ENCODE assay signal across 7 cellular contexts in the genomic region with DNA sequence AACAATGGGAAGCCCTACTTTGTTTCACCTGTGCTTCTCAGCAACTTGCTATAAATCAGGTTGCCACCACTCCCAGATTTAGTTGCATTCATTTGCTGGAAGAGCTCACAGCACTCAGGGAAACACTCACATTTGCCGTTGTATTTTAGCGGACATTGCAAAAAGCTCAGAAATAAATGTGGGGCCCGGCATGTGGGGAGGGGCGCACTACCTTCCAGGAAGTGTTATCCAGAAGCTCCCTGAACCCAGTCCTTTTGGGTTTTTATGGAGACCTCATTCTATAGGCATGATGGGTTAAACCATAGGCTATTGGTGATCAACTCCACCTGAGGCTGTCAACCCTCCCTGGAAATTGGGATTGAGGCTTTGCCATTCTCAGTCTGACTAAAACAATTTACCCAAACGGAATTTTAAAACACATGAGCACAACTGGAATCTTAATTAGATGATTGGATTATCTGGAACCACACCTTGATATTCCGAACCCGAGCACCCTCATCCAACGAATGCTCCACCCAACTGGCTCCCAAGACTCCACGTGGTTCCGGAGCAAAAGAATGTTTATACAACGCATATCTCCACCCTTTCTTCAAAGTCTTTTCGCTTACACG.
DNase-seq lines count a peak whose midpoint lies in the region; ATAC-seq, FAIRE-seq and TF ChIP-seq lines count a peak whose summit lies in the region.
"Not testable (repeated sequence)": the region's sequence is repeated elsewhere in the genome, so short reads cannot be mapped to it uniquely, and the experiment has no call there.

No MANE protein-coding gene starts in this region.

- DNase-seq in Caco-2 (peak; percentile 47 to 64), SW480 (ENCODE audit: low spot score) (peak; percentile 0), cerebellar cortex (ENCODE audit: low spot score) (peak; percentile 3), frontal cortex (ENCODE audit: low spot score in 2 of 2) (peak; percentile 6 to 48), lung (ENCODE audit: low spot score) (peak; percentile 41), progenitor cell of endocrine pancreas (ENCODE audit: low spot score, unreplicated experiment) (peak; percentile 41)
- not testable (repeated sequence) for DNase-seq in HFF-Myc (ENCODE audit: extremely low read depth, low read depth)

- not testable (repeated sequence) for H3K4me1 Mint-ChIP-seq in Caco-2 (ENCODE audit: low read depth, unreplicated experiment); progenitor cell of endocrine pancreas (ENCODE audit: low read depth)

- not testable (repeated sequence) for FAIRE-seq in frontal cortex (lab: Jason Lieb, UNC)

- H3K9me3 ChIP-seq in Caco-2: peaks cover 29% of the 10 kb centered on the region
- H3K9me3 ChIP-seq in lung (ENCODE audit: control insufficient read depth in 2 of 2, insufficient read depth in 1 of 2, low read length in 1 of 2): peaks cover 0 to 19% of the 10 kb centered on the region in 2 donors

- not testable (repeated sequence) for H3K27me3 Mint-ChIP-seq in Caco-2 (ENCODE audit: insufficient read depth, unreplicated experiment); progenitor cell of endocrine pancreas

- not testable (repeated sequence) for BruUV-seq in Caco-2 (replicated peaks; lab: Mats Ljungman, UMichigan)

- 67 to 70% methylated on average over 13 of the region's 13 CpGs for WGBS in lung, 2 donors

- intact Hi-C loops in Caco-2 (cut with micrococcal nuclease; ENCODE audit: unreplicated experiment): not testable (repeated sequence)

- not testable (repeated sequence) for H3K36me3 Mint-ChIP-seq in Caco-2 (ENCODE audit: insufficient read depth, unreplicated experiment)
- H3K36me3 Mint-ChIP-seq in progenitor cell of endocrine pancreas (ENCODE audit: insufficient read depth): peaks cover 26% of the 10 kb centered on the region

- H3K4me3 ChIP-seq in Caco-2 (ENCODE audit: low read depth, low read length); HFF-Myc (replicated peaks; ENCODE audit: low read depth, low read length); lung: not testable (repeated sequence)

- CTCF ChIA-PET in Caco-2 (lab: Charles Lee): not testable (repeated sequence)

- ATAC-seq in lung (ENCODE audit: insufficient read depth, low FRiP score): not testable (repeated sequence)

- H3K27ac ChIP-seq in lung (ENCODE audit: low read depth in 1 of 2, low read length in 1 of 2): not testable (repeated sequence)

- not testable (repeated sequence) for H3K27me3 ChIP-seq in Caco-2 (replicated peaks; ENCODE audit: control insufficient read depth, insufficient read depth, low read length); lung (ENCODE audit: control insufficient read depth, insufficient read depth)

- H3K9me3 Mint-ChIP-seq in Caco-2 (ENCODE audit: unreplicated experiment): peaks cover 45% of the 10 kb centered on the region
- H3K9me3 Mint-ChIP-seq in progenitor cell of endocrine pancreas (ENCODE audit: low read depth): peaks cover 68% of the 10 kb centered on the region

- not testable (repeated sequence) for H3K36me3 ChIP-seq in Caco-2 (ENCODE audit: control insufficient read depth, insufficient read depth, low read length); lung (ENCODE audit: control insufficient read depth in 2 of 2, insufficient read depth in 2 of 2, low read length in 2 of 2)

- H3K27ac Mint-ChIP-seq in Caco-2 (ENCODE audit: unreplicated experiment); progenitor cell of endocrine pancreas: not testable (repeated sequence)

- H3K4me1 ChIP-seq in Caco-2; lung (ENCODE audit: control insufficient read depth in 2 of 2, insufficient read depth in 2 of 2, low read length in 2 of 2): not testable (repeated sequence)

- not testable (repeated sequence) for H3K4me3 Mint-ChIP-seq in Caco-2 (ENCODE audit: unreplicated experiment); progenitor cell of endocrine pancreas (ENCODE audit: low read depth)

- TF ChIP-seq CTCF in Caco-2 (IDR thresholded peaks at IDR 0.05; ENCODE audit: insufficient read depth in 1 of 2, low read depth in 1 of 2, low read length in 1 of 2, severe bottlenecking in 1 of 2, unreplicated experiment in 1 of 2); lung (IDR thresholded peaks at IDR 0.05; ENCODE audit: control extremely low read depth, extremely low read depth); progenitor cell of endocrine pancreas (IDR thresholded peaks at IDR 0.05; ENCODE audit: unreplicated experiment): not testable (repeated sequence)
- TF ChIP-seq CTCF in HFF-Myc (IDR thresholded peaks at IDR 0.05; ENCODE audit: low read depth, low read length, missing control alignments): peak; percentile 7

- POLR2A ChIA-PET in Caco-2 (lab: Charles Lee): not testable (repeated sequence)
